19 cellular contexts compared by ENCODE assay signal in the genomic region with DNA sequence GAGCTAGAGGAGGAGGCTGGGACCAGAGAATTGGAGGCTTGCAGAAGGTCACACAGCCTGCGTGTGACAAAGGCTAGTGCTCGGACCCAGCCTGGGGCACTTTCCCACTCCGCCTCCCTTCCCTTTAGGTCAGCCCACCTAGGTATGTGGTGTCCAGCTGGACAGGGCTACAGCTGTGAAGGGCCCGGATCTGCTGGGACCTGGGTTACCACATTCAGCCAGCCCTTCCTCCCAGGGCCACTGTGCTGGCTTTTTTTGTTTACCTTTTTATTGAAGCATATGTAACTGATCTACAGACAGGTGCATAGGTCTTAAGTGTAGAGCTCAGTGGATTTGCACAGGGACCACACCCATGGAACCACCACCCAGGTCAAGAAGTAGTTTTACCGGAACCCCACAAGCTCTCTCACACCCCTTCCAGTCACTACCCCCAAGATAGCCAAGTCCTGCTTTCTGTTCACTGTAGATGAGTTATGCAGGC. TPM values are rescaled to one million over a fixed set of nuclear protein-coding genes. Genes with fewer than 3 reads are reported as not detected.
DNase-seq lines count a peak whose midpoint lies in the region; ATAC-seq and TF ChIP-seq lines count a peak whose summit lies in the region.
"Had no signal": no experiment of that assay in that cellular context is flagged by ENCODE, and none has a peak within 500 bp of the region (broad histone marks: within the 10 kb centered on the region; RNA-seq: fewer than 3 reads in every experiment).

No MANE protein-coding gene starts in this region.

- 90 to 95% methylated on average over 5 of the region's 5 CpGs for WGBS in heart right ventricle, 2 donors

- H3K4me1 ChIP-seq in heart right ventricle (peaks cover 7 to 36% (median 23%) of the 10 kb centered on the region in 9 donors), SJCRH30 (peaks cover 17% of the 10 kb centered on the region)

- no peaks in the 10 kb centered on the region for H3K36me3 Mint-ChIP-seq in immature natural killer cell
- H3K36me3 Mint-ChIP-seq in activated T-cell treated with anti-CD3 and anti-CD28 coated beads, Interleukin-2, amount 50 U/mL, for 72 hours (ENCODE audit: insufficient read depth in 2 of 2) = peaks cover 0 to 3% of the 10 kb centered on the region in 2 donors

- DNase-seq in DMS53 treated with DMSO at 0.1 percent for 48 hours (lab: John Stamatoyannopoulos, UW; ENCODE audit: unreplicated experiment) (peak; percentile 94), NCI-H526 (lab: John Stamatoyannopoulos, UW) (peak; percentile 31 to 67), immature natural killer cell (no peak), heart right ventricle (no peak), SJCRH30 (no peak)
- DNase-seq in stimulated activated CD8-positive, alpha-beta memory T cell treated with anti-CD3 and anti-CD28 coated beads, Interleukin-4, amount 100 ng/mL, for 48 hours = peak; percentile 16
- no peak for DNase-seq in activated T-cell treated with anti-CD3 and anti-CD28 coated beads, Interleukin-2, amount 50 U/mL, for 72 hours
- DNase-seq: activated gamma-delta T cell treated with Interleukin-2 at 50 U/mL for 16 hours; anterior cingulate cortex; DND-41; NCI-H345; OCI-M1; stimulated activated CD4-positive, alpha-beta T cell treated with anti-CD3 and anti-CD28 coated beads, Interleukin-2, amount 100 ng/mL, for 48 hours; tibial artery had no signal

- no peak overlapping the region for H3K4me3 ChIP-seq in heart right ventricle
- no peak overlapping the region for H3K4me3 ChIP-seq in SJCRH30
- H3K4me3 ChIP-seq: lung, right lobe of liver, tibial artery had no signal

- H3K27ac Mint-ChIP-seq in immature natural killer cell = peak overlapping the region in 2 of 6 donors; percentile 40 to 69
- no peak overlapping the region for H3K27ac Mint-ChIP-seq in activated T-cell treated with anti-CD3 and anti-CD28 coated beads, Interleukin-2, amount 50 U/mL, for 72 hours

- no peaks in the 10 kb centered on the region for H3K27me3 ChIP-seq in heart right ventricle
- H3K27me3 ChIP-seq in SJCRH30 = no peaks in the 10 kb centered on the region
- H3K27me3 ChIP-seq: right lobe of liver, tibial artery had no signal

- no peak for ATAC-seq in activated T-cell treated with anti-CD3 and anti-CD28 coated beads, Interleukin-2, amount 50 U/mL, for 72 hours (replicated peaks in 1 of 2)
- ATAC-seq in heart right ventricle = no peak
- ATAC-seq: right lobe of liver had no signal

- no peak overlapping the region for H3K27ac ChIP-seq in heart right ventricle
- H3K27ac ChIP-seq in SJCRH30 = no peak overlapping the region
- H3K27ac ChIP-seq: right lobe of liver had no signal

- no peak for TF ChIP-seq CTCF in heart right ventricle (IDR thresholded peaks at IDR 0.05)

- no peaks in the 10 kb centered on the region for H3K9me3 Mint-ChIP-seq in immature natural killer cell
- H3K9me3 Mint-ChIP-seq in activated T-cell treated with anti-CD3 and anti-CD28 coated beads, Interleukin-2, amount 50 U/mL, for 72 hours = peaks cover 3 to 6% of the 10 kb centered on the region in 2 donors

- intact Hi-C loops in heart right ventricle (cut with DNase I) = no loop called here

- H3K36me3 ChIP-seq in heart right ventricle = no peaks in the 10 kb centered on the region
- H3K36me3 ChIP-seq in SJCRH30 = no peaks in the 10 kb centered on the region
- H3K36me3 ChIP-seq: right lobe of liver, tibial artery had no signal

- H3K9me3 ChIP-seq in heart right ventricle (peaks cover 0 to 7% (median 0%) of the 10 kb centered on the region in 11 donors), SJCRH30 (replicated peaks) (no peaks in the 10 kb centered on the region; the same call in 1 of the 2 replicates)
- H3K9me3 ChIP-seq: right lobe of liver, tibial artery had no signal

- H3K4me1 Mint-ChIP-seq in immature natural killer cell = peaks cover 70 to 87% of the 10 kb centered on the region in 2 donors
- H3K4me1 Mint-ChIP-seq in activated T-cell treated with anti-CD3 and anti-CD28 coated beads, Interleukin-2, amount 50 U/mL, for 72 hours (ENCODE audit: low read depth) = peaks cover 19% of the 10 kb centered on the region

- peak overlapping the region in 4 of 5 donors; percentile 10 to 65 (median 30) for H3K4me3 Mint-ChIP-seq in immature natural killer cell
- H3K4me3 Mint-ChIP-seq in activated T-cell treated with anti-CD3 and anti-CD28 coated beads, Interleukin-2, amount 50 U/mL, for 72 hours = no peak overlapping the region

- H3K27me3 Mint-ChIP-seq in immature natural killer cell (ENCODE audit: low read depth in 3 of 3) = peaks cover 2 to 13% (median 9%) of the 10 kb centered on the region in 3 donors
- no peaks in the 10 kb centered on the region for H3K27me3 Mint-ChIP-seq in activated T-cell treated with anti-CD3 and anti-CD28 coated beads, Interleukin-2, amount 50 U/mL, for 72 hours (ENCODE audit: low read depth)

RNA-seq across cellular contexts. Expression of a gene that starts 8.7 kb away (rescaled TPM):
- polyA plus RNA-seq in immature natural killer cell (10 to 100 TPM in 1 of 3 donors, 1 to 10 TPM in 2; 1.6 to 18.8 (median 6.1) TPM), heart right ventricle (1 to 10 TPM; 2.0 to 2.5 TPM)
- 1 to 10 TPM; 1.0 to 1.1 TPM for total RNA-seq in activated T-cell treated with anti-CD3 and anti-CD28 coated beads, Interleukin-2, amount 50 U/mL, for 72 hours
- total RNA-seq in heart right ventricle = 1 to 10 TPM; 1.8 to 3.6 (median 2.7) TPM
- total RNA-seq in SJCRH30 (2014; rRNA removed; shearing (Covaris generic)) = 4.5 and 4.8 TPM in 2 replicates

RNA-seq across cellular contexts. Expression of a gene that starts 27.2 kb away (rescaled TPM):
- polyA plus RNA-seq in immature natural killer cell (not detected), heart right ventricle (not detected)
- total RNA-seq in activated T-cell treated with anti-CD3 and anti-CD28 coated beads, Interleukin-2, amount 50 U/mL, for 72 hours = not detected
- under 1 TPM in 1 of 10 donors, not detected in 9; 0.58 TPM for total RNA-seq in heart right ventricle
- 0.35 and 0.67 TPM in 2 replicates for total RNA-seq in SJCRH30 (2014; rRNA removed; shearing (Covaris generic))
- total RNA-seq: MCF 10A had no signal
- polyA plus RNA-seq: BJ, fibroblast of lung had no signal

RNA-seq across cellular contexts. Expression of a gene that starts 41.3 kb away (rescaled TPM):
- polyA plus RNA-seq in immature natural killer cell (not detected), heart right ventricle (not detected)
- not detected for total RNA-seq in activated T-cell treated with anti-CD3 and anti-CD28 coated beads, Interleukin-2, amount 50 U/mL, for 72 hours
- total RNA-seq in heart right ventricle = not detected
- total RNA-seq in SJCRH30 (2014; rRNA removed; shearing (Covaris generic)) = not detected in 2 replicates
- total RNA-seq: fibroblast of lung, MCF 10A, right lobe of liver had no signal
- polyA plus RNA-seq: BJ, fibroblast of lung had no signal

RNA-seq across cellular contexts. Expression of a gene that starts 52.6 kb away (rescaled TPM):
- polyA plus RNA-seq in immature natural killer cell (under 1 TPM in 2 of 3 donors, not detected in 1; 0.21 to 0.45 TPM), heart right ventricle (1 to 10 TPM in 1 of 2 donors, under 1 TPM in 1; 0.91 to 5.0 TPM)
- under 1 TPM; 0.29 to 0.42 TPM for total RNA-seq in activated T-cell treated with anti-CD3 and anti-CD28 coated beads, Interleukin-2, amount 50 U/mL, for 72 hours
- 1 to 10 TPM in 9 of 10 donors, under 1 TPM in 1; 1.00 to 6.8 (median 2.8) TPM for total RNA-seq in heart right ventricle
- 3.5 and 4.5 TPM in 2 replicates for total RNA-seq in SJCRH30 (2014; rRNA removed; shearing (Covaris generic))

Comparison
In these comparisons a context has a peak if more than half of its experiments do, and no peak if none do; other contexts are left out.
1. DNase-seq: peak in DMS53 treated with DMSO at 0.1 percent for 48 hours (single experiment), NCI-H526 (2 of 2) and stimulated activated CD8-positive, alpha-beta memory T cell treated with anti-CD3 and anti-CD28 coated beads, Interleukin-4, amount 100 ng/mL, for 48 hours (single experiment); none in immature natural killer cell (0 of 3), activated T-cell treated with anti-CD3 and anti-CD28 coated beads, Interleukin-2, amount 50 U/mL, for 72 hours (0 of 2), heart right ventricle (0 of 2) and SJCRH30 (0 of 2).
2. H3K4me3 Mint-ChIP-seq: peak in immature natural killer cell (4 of 5); none in activated T-cell treated with anti-CD3 and anti-CD28 coated beads, Interleukin-2, amount 50 U/mL, for 72 hours (0 of 2).